ENCODE assay signal across 1 cellular context in the genomic region with DNA sequence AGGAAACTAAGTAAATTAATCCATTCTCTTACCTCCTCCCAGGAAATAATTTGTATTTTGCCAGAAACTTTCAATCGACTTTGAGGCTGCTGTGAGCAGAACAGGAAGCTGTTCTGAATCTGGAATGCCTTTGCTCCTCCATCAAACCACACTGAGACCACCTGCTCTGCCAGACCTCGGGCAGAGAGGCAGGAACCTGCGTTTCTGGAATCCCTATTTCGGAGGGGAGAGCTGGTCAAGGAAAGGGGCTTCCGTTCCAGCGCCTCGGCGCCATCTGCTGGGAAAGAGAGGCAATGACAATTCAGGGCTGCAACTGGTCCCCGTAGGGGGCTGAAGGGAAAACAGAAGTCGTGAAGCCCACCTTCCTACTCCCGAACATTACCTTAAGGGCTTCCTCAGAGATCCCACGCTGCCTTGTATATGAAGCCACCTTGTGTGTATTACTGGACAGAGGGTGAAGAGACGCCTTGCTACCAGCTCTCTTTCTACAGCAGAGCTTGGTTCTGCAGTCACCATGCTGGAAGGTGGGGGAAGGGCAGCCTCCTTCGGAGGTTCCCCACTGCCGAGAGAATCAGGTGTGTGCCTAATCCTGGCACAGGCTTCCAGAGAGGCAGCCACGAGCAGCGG.
TF ChIP-seq lines count a peak whose summit lies in the region.

No MANE protein-coding gene starts in this region.

TF ChIP-seq in H1, 55 proteins besides CTCF, POLR2A, EP300 and RAD21:
- TF ChIP-seq SP1 (IDR thresholded peaks at IDR 0.05; ENCODE audit: low read depth, low read length) (0 out of 2 replicates have a peak, but pooled peaks have one; percentile 30), HDAC6 (IDR thresholded peaks at IDR 0.05; ENCODE audit: low read depth, low read length) (no peak), TAF1 (IDR thresholded peaks at IDR 0.05; ENCODE audit: low read depth, low read length) (no peak), GABPA (IDR thresholded peaks at IDR 0.05; ENCODE audit: borderline replicate concordance, insufficient read depth, low read length) (peak; percentile 12; the same call in 1 of the 2 replicates), TCF12 (IDR thresholded peaks at IDR 0.05; ENCODE audit: low read depth, low read length) (0 out of 2 replicates have a peak, but pooled peaks have one; percentile 33), KDM4A (IDR thresholded peaks at IDR 0.05; ENCODE audit: low read depth, low read length, severe bottlenecking) (peak; percentile 52), RBBP5 (IDR thresholded peaks at IDR 0.05; ENCODE audit: borderline replicate concordance, low read depth, low read length) (no peak), TBP (IDR thresholded peaks at IDR 0.05; ENCODE audit: low read depth, low read length) (peak; percentile 23; the same call in 1 of the 2 replicates), SAP30 (IDR thresholded peaks at IDR 0.05; ENCODE audit: insufficient read depth, insufficient replicate concordance, low read length) (no peak), ASH2L (IDR thresholded peaks at IDR 0.05; ENCODE audit: low read length) (peak; percentile 40), YY1 (IDR thresholded peaks at IDR 0.05; ENCODE audit: low read depth, low read length) (peak; percentile 24; the same call in 1 of the 2 replicates), SUZ12 (IDR thresholded peaks at IDR 0.05; ENCODE audit: low read length) (no peak), BRCA1 (IDR thresholded peaks at IDR 0.05; ENCODE audit: low read depth, low read length) (no peak), EGR1 (IDR thresholded peaks at IDR 0.05; ENCODE audit: borderline replicate concordance, low read depth, low read length) (0 out of 2 replicates have a peak, but pooled peaks have one; percentile 25), CEBPB (IDR thresholded peaks at IDR 0.05; ENCODE audit: low read depth, low read length) (no peak)
- TF ChIP-seq, protein P1, sequence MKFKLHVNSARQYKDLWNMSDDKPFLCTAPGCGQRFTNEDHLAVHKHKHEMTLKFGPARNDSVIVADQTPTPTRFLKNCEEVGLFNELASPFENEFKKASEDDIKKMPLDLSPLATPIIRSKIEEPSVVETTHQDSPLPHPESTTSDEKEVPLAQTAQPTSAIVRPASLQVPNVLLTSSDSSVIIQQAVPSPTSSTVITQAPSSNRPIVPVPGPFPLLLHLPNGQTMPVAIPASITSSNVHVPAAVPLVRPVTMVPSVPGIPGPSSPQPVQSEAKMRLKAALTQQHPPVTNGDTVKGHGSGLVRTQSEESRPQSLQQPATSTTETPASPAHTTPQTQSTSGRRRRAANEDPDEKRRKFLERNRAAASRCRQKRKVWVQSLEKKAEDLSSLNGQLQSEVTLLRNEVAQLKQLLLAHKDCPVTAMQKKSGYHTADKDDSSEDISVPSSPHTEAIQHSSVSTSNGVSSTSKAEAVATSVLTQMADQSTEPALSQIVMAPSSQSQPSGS (IDR thresholded peaks at IDR 0.05; ENCODE audit: low read length) = 0 out of 2 replicates have a peak, but pooled peaks have one; percentile 52
- TF ChIP-seq, protein P2, sequence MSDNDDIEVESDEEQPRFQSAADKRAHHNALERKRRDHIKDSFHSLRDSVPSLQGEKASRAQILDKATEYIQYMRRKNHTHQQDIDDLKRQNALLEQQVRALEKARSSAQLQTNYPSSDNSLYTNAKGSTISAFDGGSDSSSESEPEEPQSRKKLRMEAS (IDR thresholded peaks at IDR 0.05) = peak; percentile 80
- TF ChIP-seq, protein P3, sequence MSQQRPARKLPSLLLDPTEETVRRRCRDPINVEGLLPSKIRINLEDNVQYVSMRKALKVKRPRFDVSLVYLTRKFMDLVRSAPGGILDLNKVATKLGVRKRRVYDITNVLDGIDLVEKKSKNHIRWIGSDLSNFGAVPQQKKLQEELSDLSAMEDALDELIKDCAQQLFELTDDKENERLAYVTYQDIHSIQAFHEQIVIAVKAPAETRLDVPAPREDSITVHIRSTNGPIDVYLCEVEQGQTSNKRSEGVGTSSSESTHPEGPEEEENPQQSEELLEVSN (IDR thresholded peaks at IDR 0.05) = peak; percentile 63
